In the genomic region with DNA sequence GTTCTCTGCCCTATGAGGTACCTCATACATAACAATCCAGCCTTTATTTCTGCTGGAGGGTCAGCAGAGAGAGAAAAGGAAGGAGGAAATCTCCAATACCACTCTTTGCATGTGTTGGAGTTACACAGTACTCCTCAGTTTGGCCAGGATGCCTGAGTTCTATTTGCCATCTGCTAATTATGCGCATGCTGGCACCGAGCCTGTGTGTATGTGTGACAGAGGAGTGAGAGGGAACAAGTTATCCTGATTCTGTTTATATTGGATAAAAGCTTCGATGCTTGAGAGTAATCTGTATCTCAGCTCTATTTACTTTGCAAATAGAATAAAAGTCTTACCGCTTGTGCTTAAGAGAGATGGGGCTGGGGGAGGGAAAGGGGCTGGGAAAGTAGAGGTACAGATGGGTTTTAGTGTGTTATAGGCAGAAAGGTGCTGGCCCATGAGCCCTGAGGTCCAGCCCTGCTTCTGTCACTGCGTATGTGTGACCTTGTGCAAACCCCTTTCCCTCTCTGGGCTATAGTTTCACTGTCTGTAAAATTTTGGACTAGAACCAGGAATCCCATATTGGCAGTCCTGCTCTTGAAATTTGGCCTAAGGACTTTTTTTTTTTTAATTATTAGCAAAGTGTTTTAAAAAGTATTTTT, we compare ENCODE assay signal across 13 cellular contexts. TPM values are rescaled to one million over a fixed set of nuclear protein-coding genes. Genes with fewer than 3 reads are reported as not detected.
DNase-seq lines count a peak whose midpoint lies in the region; ATAC-seq and TF ChIP-seq lines count a peak whose summit lies in the region.
"Had no signal": no experiment of that assay in that cellular context is flagged by ENCODE, and none has a peak within 500 bp of the region (broad histone marks: within the 10 kb centered on the region; RNA-seq: fewer than 3 reads in every experiment).

No MANE protein-coding gene starts in this region.

- H3K36me3 ChIP-seq in MG63 (no peaks in the 10 kb centered on the region), WERI-Rb-1 (no peaks in the 10 kb centered on the region), suprapubic skin (no peaks in the 10 kb centered on the region)

- CTCF ChIA-PET in Calu3 (lab: Charles Lee), result no interaction called here

- peaks cover 15 to 68% (median 38%) of the 10 kb centered on the region in 5 donors for H3K27me3 Mint-ChIP-seq in naive thymus-derived CD8-positive, alpha-beta T cell
- peaks cover 89% of the 10 kb centered on the region for H3K27me3 Mint-ChIP-seq in Calu3 (ENCODE audit: unreplicated experiment)

- H3K4me1 Mint-ChIP-seq in naive thymus-derived CD8-positive, alpha-beta T cell, result no peaks in the 10 kb centered on the region
- no peaks in the 10 kb centered on the region for H3K4me1 Mint-ChIP-seq in Calu3 (ENCODE audit: low read depth, unreplicated experiment)

- ATAC-seq in naive thymus-derived CD8-positive, alpha-beta T cell, result no peak
- ATAC-seq: foreskin keratinocyte had no signal

- H3K4me3 ChIP-seq in MG63 (no peak overlapping the region), dorsolateral prefrontal cortex (no peak overlapping the region), WERI-Rb-1 (ENCODE audit: low read depth, low read length) (no peak overlapping the region), suprapubic skin (no peak overlapping the region)

- H3K27ac Mint-ChIP-seq in naive thymus-derived CD8-positive, alpha-beta T cell, result no peak overlapping the region
- H3K27ac Mint-ChIP-seq in Calu3 (ENCODE audit: unreplicated experiment), result no peak overlapping the region
- H3K27ac Mint-ChIP-seq: mesothelial cell of epicardium had no signal

- peak; percentile 8 for DNase-seq in MG63
- peak; percentile 85 for DNase-seq in NCI-H345 (lab: John Stamatoyannopoulos, UW)
- DNase-seq in dorsolateral prefrontal cortex, result peak in 6 of 10 donors; percentile 38 to 91 (median 48)
- DNase-seq in naive thymus-derived CD8-positive, alpha-beta T cell, result no peak
- DNase-seq in Calu3, result no peak
- DNase-seq in WERI-Rb-1, result no peak
- no peak for DNase-seq in suprapubic skin (ENCODE audit: low spot score in 2 of 2)
- DNase-seq: activated naive CD4-positive, alpha-beta T cell; DND-41; foreskin keratinocyte; stimulated activated CD4-positive, alpha-beta T cell treated with anti-CD3 and anti-CD28 coated beads, Interleukin-12 subunit alpha, Interleukin-12 subunit beta, amount 100 ng/mL, for 4 hours had no signal

- no peaks in the 10 kb centered on the region for H3K9me3 ChIP-seq in MG63
- no peaks in the 10 kb centered on the region for H3K9me3 ChIP-seq in WERI-Rb-1 (ENCODE audit: severe bottlenecking)
- H3K9me3 ChIP-seq in suprapubic skin, result no peaks in the 10 kb centered on the region

- peaks cover 17% of the 10 kb centered on the region for H3K27me3 ChIP-seq in MG63
- H3K27me3 ChIP-seq in dorsolateral prefrontal cortex, result peaks cover 0 to 23% (median 0%) of the 10 kb centered on the region in 45 donors
- H3K27me3 ChIP-seq in WERI-Rb-1 (ENCODE audit: insufficient read depth, low read depth, severe bottlenecking), result peaks cover 34% of the 10 kb centered on the region
- H3K27me3 ChIP-seq in suprapubic skin, result peaks cover 2% of the 10 kb centered on the region

- TF ChIP-seq EP300 in suprapubic skin (IDR thresholded peaks at IDR 0.05), result no peak

- BruUV-seq in Calu3 (replicated peaks; lab: Mats Ljungman, UMichigan), result no TSS peak

- POLR2A ChIA-PET in naive thymus-derived CD8-positive, alpha-beta T cell (lab: Charles Lee), result no interaction called here

- H3K36me3 Mint-ChIP-seq in naive thymus-derived CD8-positive, alpha-beta T cell, result no peaks in the 10 kb centered on the region
- H3K36me3 Mint-ChIP-seq in Calu3 (ENCODE audit: insufficient read depth, unreplicated experiment), result no peaks in the 10 kb centered on the region
- H3K36me3 Mint-ChIP-seq: mesothelial cell of epicardium had no signal

- H3K4me1 ChIP-seq in suprapubic skin, result no peaks in the 10 kb centered on the region
- H3K4me1 ChIP-seq: foreskin keratinocyte had no signal

- no peaks in the 10 kb centered on the region for H3K9me3 Mint-ChIP-seq in naive thymus-derived CD8-positive, alpha-beta T cell
- H3K9me3 Mint-ChIP-seq in Calu3 (ENCODE audit: low read depth, unreplicated experiment), result no peaks in the 10 kb centered on the region
- H3K9me3 Mint-ChIP-seq: mesothelial cell of epicardium had no signal

- TF ChIP-seq POLR2A in suprapubic skin (IDR thresholded peaks at IDR 0.05), result no peak

- TF ChIP-seq CTCF in 22Rv1 (IDR thresholded peaks at IDR 0.05) (no peak), dorsolateral prefrontal cortex (IDR thresholded peaks at IDR 0.05 in 54 of 56, conservative IDR thresholded peaks at IDR 0.05 in 2 of 56; ENCODE audit: low read depth in 1 of 56, partially characterized antibody in 56 of 56) (no peak), Calu3 (IDR thresholded peaks at IDR 0.05; ENCODE audit: unreplicated experiment) (no peak), WERI-Rb-1 (IDR thresholded peaks at IDR 0.05; ENCODE audit: low read depth, low read length) (no peak), suprapubic skin (IDR thresholded peaks at IDR 0.05) (no peak)

- no peak overlapping the region for H3K4me3 Mint-ChIP-seq in naive thymus-derived CD8-positive, alpha-beta T cell
- no peak overlapping the region for H3K4me3 Mint-ChIP-seq in Calu3 (ENCODE audit: low read depth, unreplicated experiment)
- H3K4me3 Mint-ChIP-seq: mesothelial cell of epicardium had no signal

- H3K27ac ChIP-seq in 22Rv1 (peak overlapping the region; percentile 83), dorsolateral prefrontal cortex (peak overlapping the region in 1 of 59 donors; percentile 26), WERI-Rb-1 (no peak overlapping the region), suprapubic skin (no peak overlapping the region)
- H3K27ac ChIP-seq: foreskin keratinocyte had no signal

- 36% methylated on average over 5 of the region's 5 CpGs for WGBS in suprapubic skin

- intact Hi-C loops in dorsolateral prefrontal cortex (cut with DNase I) (no loop called here), Calu3 (cut with micrococcal nuclease; ENCODE audit: unreplicated experiment) (no loop called here)

RNA-seq across cellular contexts. Expression of a gene that starts 54.5 kb away (rescaled TPM):
- 0.17 and 0.56 TPM in 2 replicates for total RNA-seq in MG63 (2014; rRNA removed; shearing (Covaris generic); ENCODE audit: low replicate concordance)
- 100 to 1,000 TPM in 36 of 120 experiments, 10 to 100 TPM in 84; 39.8 to 132 (median 90.8) TPM for total RNA-seq in dorsolateral prefrontal cortex
- 1 to 10 TPM; 6.7 to 7.7 TPM for total RNA-seq in naive thymus-derived CD8-positive, alpha-beta T cell
- polyA plus RNA-seq in naive thymus-derived CD8-positive, alpha-beta T cell, result under 1 TPM; 0.06 to 0.14 (median 0.06) TPM
- total RNA-seq in Calu3 (2022), result 16.2 and 21.9 TPM in 2 replicates
- total RNA-seq in suprapubic skin, result 10 to 100 TPM; 35.3 to 53.9 (median 45.7) TPM

Comparison
In these comparisons a context has a peak if more than half of its experiments do, and no peak if none do; other contexts are left out.
1. DNase-seq: peak in MG63 (single experiment), NCI-H345 (single experiment) and dorsolateral prefrontal cortex (6 of 10); none in naive thymus-derived CD8-positive, alpha-beta T cell (0 of 10), Calu3 (single experiment), WERI-Rb-1 (single experiment) and suprapubic skin (0 of 2).